18 cellular contexts compared by ENCODE assay signal in the genomic region with DNA sequence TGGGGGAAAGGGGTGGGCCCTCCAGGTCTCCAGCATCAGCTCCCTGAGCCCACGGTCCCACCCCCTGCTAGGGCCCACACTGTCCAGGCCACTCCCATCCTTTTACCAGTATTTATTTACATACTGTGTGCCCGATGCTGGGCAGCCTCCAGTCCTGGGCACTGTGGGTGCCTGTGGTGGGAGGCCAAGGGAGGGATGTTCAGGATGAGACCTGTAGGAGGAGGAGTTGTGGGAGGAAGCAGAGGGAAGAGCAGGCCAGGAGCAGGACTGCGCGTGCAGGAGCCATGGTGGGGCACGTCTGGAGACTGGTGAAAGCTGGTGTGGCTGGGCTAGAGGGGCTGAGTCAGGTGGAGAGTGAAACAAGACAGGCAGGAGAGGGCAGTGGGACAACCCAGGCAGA.
"Had no signal": no experiment of that assay in that cellular context is flagged by ENCODE, and none has a peak within 500 bp of the region (broad histone marks: within the 10 kb centered on the region; RNA-seq: fewer than 3 reads in every experiment).

No MANE protein-coding gene starts in this region.

- ATAC-seq: left colon; left ventricle myocardium superior; right lobe of liver; stimulated activated effector memory CD8-positive, alpha-beta T cell treated with anti-CD3 and anti-CD28 coated beads, Interleukin-12 subunit alpha, Interleukin-12 subunit beta, amount 100 ng/mL, for 72 hours had no signal

- H3K27me3 Mint-ChIP-seq: naive B cell; stimulated activated naive CD8-positive, alpha-beta T cell treated with anti-CD3 and anti-CD28 coated beads, Interleukin-15, Interleukin-2, amounts not matched to agents 100 ng/mL and 50 ng/mL, for 24 hours had no signal

- H3K36me3 Mint-ChIP-seq: naive B cell had no signal

- H3K4me1 ChIP-seq: esophagus squamous epithelium, parathyroid adenoma, prostate gland, right lobe of liver, tibial artery, upper lobe of left lung, vagina had no signal

- H3K27ac Mint-ChIP-seq: stimulated activated effector memory CD8-positive, alpha-beta T cell treated with anti-CD3 and anti-CD28 coated beads, Interleukin-12 subunit alpha, Interleukin-12 subunit beta, amount 100 ng/mL, for 72 hours; stimulated activated naive CD8-positive, alpha-beta T cell treated with anti-CD3 and anti-CD28 coated beads, Interleukin-15, Interleukin-2, amounts not matched to agents 100 ng/mL and 50 ng/mL, for 24 hours had no signal

- H3K27ac ChIP-seq: esophagus squamous epithelium, parathyroid adenoma, prostate gland, right lobe of liver, tibial artery, upper lobe of left lung, vagina had no signal

- DNase-seq: effector memory CD4-positive, alpha-beta T cell; esophagus squamous epithelium; foreskin fibroblast; kidney; left colon; left ventricle myocardium superior; naive B cell; retina; stimulated activated CD4-positive, alpha-beta T cell treated with anti-CD3 and anti-CD28 coated beads, Interleukin-4, amount 100 ng/mL, for 1 hour; stimulated activated CD8-positive, alpha-beta memory T cell treated with anti-CD3 and anti-CD28 coated beads, Interleukin-4, amount 100 ng/mL, for 48 hours; tibial artery; upper lobe of left lung had no signal

- H3K27me3 ChIP-seq: esophagus squamous epithelium, right lobe of liver, upper lobe of left lung, vagina had no signal

- H3K9ac ChIP-seq: parathyroid adenoma had no signal

- H3K4me3 Mint-ChIP-seq: naive B cell; stimulated activated effector memory CD8-positive, alpha-beta T cell treated with anti-CD3 and anti-CD28 coated beads, Interleukin-12 subunit alpha, Interleukin-12 subunit beta, amount 100 ng/mL, for 72 hours; stimulated activated naive CD8-positive, alpha-beta T cell treated with anti-CD3 and anti-CD28 coated beads, Interleukin-15, Interleukin-2, amounts not matched to agents 100 ng/mL and 50 ng/mL, for 24 hours had no signal

- H2AFZ ChIP-seq: parathyroid adenoma had no signal

- H3K9me3 ChIP-seq: esophagus squamous epithelium, prostate gland, right lobe of liver, tibial artery, upper lobe of left lung, vagina had no signal

- H3K79me2 ChIP-seq: parathyroid adenoma had no signal

- H3K9me3 Mint-ChIP-seq: naive B cell; stimulated activated effector memory CD8-positive, alpha-beta T cell treated with anti-CD3 and anti-CD28 coated beads, Interleukin-12 subunit alpha, Interleukin-12 subunit beta, amount 100 ng/mL, for 72 hours; stimulated activated naive CD8-positive, alpha-beta T cell treated with anti-CD3 and anti-CD28 coated beads, Interleukin-15, Interleukin-2, amounts not matched to agents 100 ng/mL and 50 ng/mL, for 24 hours had no signal
